ENCODE assay signal across 8 cellular contexts in the genomic region with DNA sequence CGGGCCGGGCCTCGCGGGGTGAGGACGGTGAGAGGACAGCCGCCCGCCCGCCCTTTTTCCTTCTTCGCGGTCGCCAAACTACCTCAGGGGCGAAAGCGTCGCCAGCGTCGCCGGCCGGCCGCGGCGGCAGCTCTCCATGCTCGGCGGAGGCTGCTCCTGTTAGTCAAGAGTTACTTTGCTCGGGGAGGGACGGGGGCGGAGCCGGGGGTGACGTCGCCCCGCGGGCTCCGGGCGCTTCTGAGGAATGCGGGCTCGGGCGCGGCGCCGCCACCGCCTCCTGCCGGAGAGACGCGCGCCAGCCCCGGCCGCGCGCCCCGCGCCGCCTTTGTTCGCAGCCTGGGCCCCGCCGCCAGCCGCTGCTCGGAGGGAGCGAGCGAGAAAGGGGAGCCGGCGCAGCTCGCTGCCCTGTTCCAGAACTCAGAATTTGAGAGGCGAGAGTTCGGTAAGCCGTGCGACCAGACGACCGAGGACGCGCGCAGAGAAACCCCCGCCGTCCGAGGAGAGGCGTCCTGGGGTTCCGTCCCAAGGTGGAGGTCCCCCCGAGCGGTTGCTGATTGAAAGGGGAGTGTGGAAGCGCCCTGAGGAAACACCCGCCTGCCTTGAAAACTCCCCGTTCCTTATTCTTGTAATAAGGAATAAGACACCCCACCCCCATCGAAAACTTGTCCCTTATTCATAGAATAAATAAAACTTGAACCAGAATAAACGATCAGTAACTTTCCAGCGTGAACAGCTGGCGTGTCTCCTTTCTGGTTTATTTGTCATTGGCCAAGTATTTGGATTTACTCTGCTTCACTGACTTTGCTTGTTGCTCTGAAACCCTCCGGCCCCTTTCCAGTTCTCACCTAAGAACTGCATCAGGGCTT. TPM values are rescaled to one million over a fixed set of nuclear protein-coding genes. Genes with fewer than 3 reads are reported as not detected.
A peak's percentile ranks its signal among the peaks of the same experiment; 100 is the strongest.
DNase-seq lines count a peak whose midpoint lies in the region; ATAC-seq and TF ChIP-seq lines count a peak whose summit lies in the region.

A gene (minus strand): TSS at position 164 of the 866 bp plus-strand sequence. CDS start 241 bp downstream, outside the sequence.

- intact Hi-C loops in ascending aorta (cut with DNase I), result no loop called here
- intact Hi-C loops in right cardiac atrium (cut with DNase I), result loop anchor here in 1 of 4 donors (10.0 kb wide), 1 partner anchor 186 kb away; no protein-coding TSS in a partner anchor

- DNase-seq in ascending aorta (ENCODE audit: low spot score in 2 of 2), result peak; percentile 57 to 96
- DNase-seq in right cardiac atrium, result peak; percentile 94 to 98 (median 97)
- DNase-seq in pulmonary artery endothelial cell (ENCODE audit: low read depth, low spot score), result peak; percentile 74

- H3K36me3 ChIP-seq in ES-I3 (ENCODE audit: insufficient read depth, low read length) (no peaks in the 10 kb centered on the region), KOPT-K1 (ENCODE audit: insufficient read depth, low read length) (no peaks in the 10 kb centered on the region), ascending aorta (no peaks in the 10 kb centered on the region), urinary bladder (ENCODE audit: insufficient read depth) (no peaks in the 10 kb centered on the region)

- peak within 1 kb of the TSS; percentile 98 for H3K9ac ChIP-seq in ES-I3 (ENCODE audit: low read depth, low read length)

- no peaks in the 10 kb centered on the region for H3K27me3 ChIP-seq in ascending aorta
- H3K27me3 ChIP-seq in right cardiac atrium (ENCODE audit: control insufficient read depth, insufficient read depth), result no peaks in the 10 kb centered on the region

- peak; percentile 80 for ATAC-seq in GM21786 (IDR thresholded peaks at IDR 0.05; ENCODE audit: unreplicated experiment)
- ATAC-seq in right cardiac atrium, result peak; percentile 97

- H3K27ac Mint-ChIP-seq in T-helper 1 cell treated with Interleukin-12 subunit alpha and Interleukin-12 subunit beta and Interleukin-4 antibody, amounts not matched to agents 30 μg/mL and 1 μg/mL, for 36 hours, result peak within 1 kb of the TSS; percentile 74

- peaks cover 86% of the 10 kb centered on the region for H3K27me3 Mint-ChIP-seq in T-helper 1 cell treated with Interleukin-12 subunit alpha and Interleukin-12 subunit beta and Interleukin-4 antibody, amounts not matched to agents 30 μg/mL and 1 μg/mL, for 36 hours (ENCODE audit: low read depth)

- H3K36me3 Mint-ChIP-seq in T-helper 1 cell treated with Interleukin-12 subunit alpha and Interleukin-12 subunit beta and Interleukin-4 antibody, amounts not matched to agents 30 μg/mL and 1 μg/mL, for 36 hours (ENCODE audit: low read depth), result no peaks in the 10 kb centered on the region

- H3K9me3 ChIP-seq in ES-I3 (ENCODE audit: control insufficient read depth, insufficient read depth, low read length) (no peaks in the 10 kb centered on the region), KOPT-K1 (ENCODE audit: insufficient read depth, low read length, poor library complexity, severe bottlenecking) (no peaks in the 10 kb centered on the region), ascending aorta (no peaks in the 10 kb centered on the region), right cardiac atrium (ENCODE audit: control insufficient read depth, low read length) (no peaks in the 10 kb centered on the region)

- H3K4me1 Mint-ChIP-seq in T-helper 1 cell treated with Interleukin-12 subunit alpha and Interleukin-12 subunit beta and Interleukin-4 antibody, amounts not matched to agents 30 μg/mL and 1 μg/mL, for 36 hours (ENCODE audit: low read depth), result peaks cover 20% of the 10 kb centered on the region

- H3K4me3 Mint-ChIP-seq in T-helper 1 cell treated with Interleukin-12 subunit alpha and Interleukin-12 subunit beta and Interleukin-4 antibody, amounts not matched to agents 30 μg/mL and 1 μg/mL, for 36 hours, result peak within 1 kb of the TSS; percentile 93

- H3K4me3 ChIP-seq in ascending aorta (peak within 1 kb of the TSS; percentile 84 to 96), right cardiac atrium (ENCODE audit: low read length) (peak within 1 kb of the TSS; percentile 68), urinary bladder (ENCODE audit: low read depth, low read length) (peak within 1 kb of the TSS; percentile 69)

- WGBS in right cardiac atrium, result under 1% methylated on average over 85 of the region's 85 CpGs
- WGBS in urinary bladder, result under 1% methylated on average over 85 of the region's 85 CpGs

- peak; percentile 14 to 79 (median 18) for TF ChIP-seq CTCF in ascending aorta (IDR thresholded peaks at IDR 0.05)

- H3K4me1 ChIP-seq in ES-I3 (ENCODE audit: insufficient read depth, low read length), result peaks cover 8% of the 10 kb centered on the region; the same call in 1 of the 2 replicates
- peaks cover 0 to 6% of the 10 kb centered on the region in 2 donors for H3K4me1 ChIP-seq in ascending aorta
- H3K4me1 ChIP-seq in right cardiac atrium (ENCODE audit: control insufficient read depth, insufficient read depth, low read length), result no peaks in the 10 kb centered on the region
- no peaks in the 10 kb centered on the region for H3K4me1 ChIP-seq in urinary bladder (ENCODE audit: insufficient read depth)

- no peaks in the 10 kb centered on the region for H3K9me3 Mint-ChIP-seq in T-helper 1 cell treated with Interleukin-12 subunit alpha and Interleukin-12 subunit beta and Interleukin-4 antibody, amounts not matched to agents 30 μg/mL and 1 μg/mL, for 36 hours

- peak within 1 kb of the TSS; percentile 79 for H3K27ac ChIP-seq in KOPT-K1 (ENCODE audit: low read depth, low read length, poor library complexity, severe bottlenecking)
- H3K27ac ChIP-seq in ascending aorta, result peak within 1 kb of the TSS; percentile 92 to 94
- peak within 1 kb of the TSS; percentile 99 for H3K27ac ChIP-seq in right cardiac atrium (ENCODE audit: low read length)
- peak within 1 kb of the TSS; percentile 96 for H3K27ac ChIP-seq in urinary bladder (ENCODE audit: low read depth)

RNA-seq across cellular contexts. Expression of the gene that starts here (rescaled TPM):
- total RNA-seq in ascending aorta (73.1 TPM), right cardiac atrium (10 to 100 TPM; 36.5 to 45.7 (median 44.0) TPM), pulmonary artery endothelial cell (61.3 and 67.1 TPM in 2 replicates), urinary bladder (134 TPM)
- polyA plus RNA-seq in right cardiac atrium (9.6 TPM), urinary bladder (26.7 TPM)

Comparison
In these comparisons a context has a peak if more than half of its experiments do, and no peak if none do; other contexts are left out.
1. Peak in every context shown above with its lines: DNase-seq, ATAC-seq, H3K4me3 ChIP-seq and H3K27ac ChIP-seq.